Comparison of ENCODE assay signal across 19 cellular contexts in the genomic region with DNA sequence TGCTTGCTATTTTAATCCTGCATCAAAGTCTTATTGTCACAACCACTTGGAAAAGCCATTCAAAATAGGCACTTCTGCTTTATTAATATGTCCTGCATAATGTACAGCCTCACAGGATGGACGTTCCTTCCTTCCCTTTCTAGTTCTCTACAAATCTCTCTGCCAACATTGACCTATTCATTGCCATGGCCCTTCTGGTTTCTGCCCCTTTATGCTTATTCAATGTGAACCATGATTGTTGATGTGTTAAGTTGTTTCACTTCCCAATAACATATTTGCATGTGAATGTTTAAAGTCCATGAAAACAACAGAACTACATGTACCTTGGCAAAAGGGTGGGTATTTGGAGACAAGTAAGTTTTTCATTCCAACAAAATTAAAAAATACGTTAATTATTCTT. TPM values are rescaled to one million over a fixed set of nuclear protein-coding genes. Genes with fewer than 3 reads are reported as not detected.
DNase-seq lines count a peak whose midpoint lies in the region; ATAC-seq, FAIRE-seq and TF ChIP-seq lines count a peak whose summit lies in the region.
"Had no signal": no experiment of that assay in that cellular context is flagged by ENCODE, and none has a peak within 500 bp of the region (broad histone marks: within the 10 kb centered on the region; RNA-seq: fewer than 3 reads in every experiment).

No MANE protein-coding gene starts in this region.

- H2AFZ ChIP-seq in GM23248: 0 out of 2 replicates have a peak overlapping the region, but pooled peaks have one; percentile 6
- peak overlapping the region; percentile 46 for H2AFZ ChIP-seq in mammary epithelial cell (ENCODE audit: low read depth, low read length)
- H2AFZ ChIP-seq in H9 (ENCODE audit: low read length): no peak overlapping the region

- H3K27ac Mint-ChIP-seq in H9: no peak overlapping the region

- no TSS peak for BruUV-seq in mammary epithelial cell (replicated peaks; lab: Mats Ljungman, UMichigan)

- no peak overlapping the region for H4K8ac ChIP-seq in H9 (replicated peaks; ENCODE audit: insufficient read length, low read depth, low read length)

- no peak overlapping the region for H3T11ph ChIP-seq in H9 (ENCODE audit: low read length)

- POLR2A ChIA-PET in A549 (lab: Yijun Ruan, JAX): no interaction called here

- no peak overlapping the region for H3K18ac ChIP-seq in H9 (ENCODE audit: insufficient read length, low read depth, low read length)

- no peak overlapping the region for H2BK20ac ChIP-seq in H9 (ENCODE audit: low read depth, low read length, poor library complexity, severe bottlenecking)

- CTCF ChIA-PET in A549 (lab: Yijun Ruan, JAX): interaction anchor here (0.9 to 1.5 kb wide), 2 partner anchors 9 to 65 kb away, joined by 3 to 4 read pairs; no protein-coding TSS in a partner anchor
- CTCF ChIA-PET in mammary epithelial cell (lab: Charles Lee; ENCODE audit: low non-redundant PET): no interaction called here

- no peaks in the 10 kb centered on the region for H3K27me3 Mint-ChIP-seq in H9 (ENCODE audit: low read depth)

- no peak overlapping the region for H3K14ac ChIP-seq in H9 (ENCODE audit: insufficient read depth, low read length)

- peaks cover 0 to 8% (median 4%) of the 10 kb centered on the region in 3 experiments; a peak in 4 of 7 replicates for H3K36me3 Mint-ChIP-seq in H9 (ENCODE audit: insufficient read depth in 1 of 3, low read depth in 3 of 3)

- no peak overlapping the region for H3K4me3 ChIP-seq in A549
- no peak overlapping the region for H3K4me3 ChIP-seq in GM23248
- no peak overlapping the region for H3K4me3 ChIP-seq in mammary epithelial cell (replicated peaks in 1 of 3; ENCODE audit: insufficient read depth in 1 of 3, low read depth in 2 of 3, low read length in 3 of 3)
- H3K4me3 ChIP-seq in skeletal muscle satellite cell (ENCODE audit: low read length): no peak overlapping the region

- H2BK15ac ChIP-seq in H9 (ENCODE audit: low read depth, low read length): no peak overlapping the region

- TF ChIP-seq CTCF in A549 (IDR thresholded peaks at IDR 0.05) (no peak), mammary epithelial cell (conservative IDR thresholded peaks at IDR 0.05 in 1 of 2, IDR thresholded peaks at IDR 0.05 in 1 of 2; ENCODE audit: extremely low read depth in 1 of 2, insufficient read depth in 1 of 2, low read depth in 1 of 2, low read length in 2 of 2) (no peak), H9 (conservative IDR thresholded peaks at IDR 0.05) (no peak)

- H3K4ac ChIP-seq in H9 (ENCODE audit: low read depth, low read length): no peak overlapping the region

- no peak overlapping the region for H4K5ac ChIP-seq in H9 (ENCODE audit: insufficient read length, low read depth, low read length)

- no peak overlapping the region for H3K23ac ChIP-seq in H9 (ENCODE audit: insufficient read length, low read depth, low read length)

- no peak overlapping the region for H2BK12ac ChIP-seq in H9 (ENCODE audit: insufficient read length, low read depth, low read length)

- no peak for TF ChIP-seq EP300 in A549 (IDR thresholded peaks at IDR 0.05)

- in situ Hi-C loops in GM23248 (cut with MboI) (no loop called here), mammary epithelial cell (cut with MboI; ENCODE audit: low sequenced_read_pairs in 2 of 2) (no loop called here)

- ATAC-seq in A549: no peak

- no peaks in the 10 kb centered on the region for H4K20me1 ChIP-seq in GM23248 (ENCODE audit: insufficient read depth)
- H4K20me1 ChIP-seq in mammary epithelial cell (ENCODE audit: insufficient read depth, low read length): no peaks in the 10 kb centered on the region
- no peaks in the 10 kb centered on the region for H4K20me1 ChIP-seq in H9 (ENCODE audit: control insufficient read depth, insufficient read depth, insufficient read length)

- no peak overlapping the region for H2BK120ac ChIP-seq in H9 (ENCODE audit: low read depth, low read length, poor library complexity, severe bottlenecking)

- H3F3A ChIP-seq in GM23248 (ENCODE audit: insufficient read depth): peaks cover 19% of the 10 kb centered on the region

- intact Hi-C loops in mammary epithelial cell (cut with micrococcal nuclease): loop anchor here (10.0 kb wide), 1 partner anchor 55 kb away; no protein-coding TSS in a partner anchor

- H3K56ac ChIP-seq in H9 (ENCODE audit: insufficient read length, low read depth, low read length): no peak overlapping the region

- peaks cover 14% of the 10 kb centered on the region; the same call in 2 of the 3 replicates for H3K9me3 ChIP-seq in A549
- H3K9me3 ChIP-seq in GM23248 (ENCODE audit: low read depth): no peaks in the 10 kb centered on the region
- H3K9me3 ChIP-seq in mammary epithelial cell (replicated peaks; ENCODE audit: insufficient read depth, low read length): peaks cover 4% of the 10 kb centered on the region
- H3K9me3 ChIP-seq in skeletal muscle satellite cell (replicated peaks; ENCODE audit: low read length): peaks cover 4% of the 10 kb centered on the region
- H3K9me3 ChIP-seq in H9 (ENCODE audit: control insufficient read depth, low read depth, low read length): no peaks in the 10 kb centered on the region
- H3K9me3 ChIP-seq: Caco-2 had no signal

- no peak for TF ChIP-seq POLR2A in A549 (IDR thresholded peaks at IDR 0.05; ENCODE audit: low read length)

- no peaks in the 10 kb centered on the region for H3K23me2 ChIP-seq in H9 (ENCODE audit: insufficient read length, low read depth, low read length, poor library complexity, severe bottlenecking)

- TF ChIP-seq RAD21 in A549 (conservative IDR thresholded peaks at IDR 0.05 in 1 of 2, IDR thresholded peaks at IDR 0.05 in 1 of 2): no peak

- no peak overlapping the region for H2BK5ac ChIP-seq in H9 (ENCODE audit: insufficient read length, low read length)

- H3K79me2 ChIP-seq in GM23248 (ENCODE audit: insufficient read depth) (no peaks in the 10 kb centered on the region), mammary epithelial cell (ENCODE audit: insufficient read depth, low read length) (no peaks in the 10 kb centered on the region), H9 (ENCODE audit: insufficient read depth, low read length) (no peaks in the 10 kb centered on the region)

- peaks cover 6 to 7% of the 10 kb centered on the region in 2 experiments; a peak in 3 of 4 replicates for H3K4me1 Mint-ChIP-seq in H9

- H3K27me3 ChIP-seq in GM23248 (replicated peaks; ENCODE audit: insufficient read depth) (no peaks in the 10 kb centered on the region), mammary epithelial cell (ENCODE audit: insufficient read depth, low read length) (no peaks in the 10 kb centered on the region), skeletal muscle satellite cell (ENCODE audit: control insufficient read depth, insufficient read depth, low read length) (no peaks in the 10 kb centered on the region), H9 (ENCODE audit: insufficient read depth, low read length) (no peaks in the 10 kb centered on the region)

- H4K91ac ChIP-seq in H9 (ENCODE audit: insufficient read length, low read depth, low read length): no peak overlapping the region

- dilution Hi-C loops in mammary epithelial cell (cut with HindIII; ENCODE audit: low sequenced_read_pairs): no loop called here

- peaks cover 15 to 17% of the 10 kb centered on the region in 2 experiments; a peak in 4 of 5 replicates for H3K9me3 Mint-ChIP-seq in H9

- peak overlapping the region; percentile 45 to 84; a peak in 4 of 6 replicates for H3K27ac ChIP-seq in A549
- no peak overlapping the region for H3K27ac ChIP-seq in GM23248
- H3K27ac ChIP-seq in mammary epithelial cell (ENCODE audit: insufficient read depth, low read depth, low read length): no peak overlapping the region
- H3K27ac ChIP-seq in H9 (ENCODE audit: insufficient read length, low read depth, low read length): no peak overlapping the region

- WGBS in A549 (ENCODE audit: missing lambda C conversion rate): 70% methylated on average over 2 of the region's 2 CpGs
- 46 to 57% methylated on average over 2 of the region's 2 CpGs for WGBS in GM23248 (ENCODE audit: low coverage in 1 of 2, low lambda C conversion rate in 2 of 2, missing lambda C conversion rate in 2 of 2), 2 experiments
- WGBS in mammary epithelial cell (ENCODE audit: low coverage, missing lambda C conversion rate): 34% methylated on average over 2 of the region's 2 CpGs
- no CpG with 5 or more reads among the region's 2 CpGs for WGBS in H9 (ENCODE audit: extremely low coverage, insufficient read length, low lambda C conversion rate)

- no peak overlapping the region for H2AK5ac ChIP-seq in H9 (ENCODE audit: insufficient read length, low read length)

- no peak for FAIRE-seq in A549 (lab: Jason Lieb, UNC)

- H3K4me3 Mint-ChIP-seq in H9: no peak overlapping the region

- 0 out of 3 replicates have a peak overlapping the region, but pooled peaks have one; percentile 11 for H3K4me2 ChIP-seq in A549
- no peak overlapping the region for H3K4me2 ChIP-seq in GM23248 (ENCODE audit: unreplicated experiment)
- no peak overlapping the region for H3K4me2 ChIP-seq in mammary epithelial cell (ENCODE audit: insufficient read depth, low read depth, low read length)
- peak overlapping the region; percentile 26 for H3K4me2 ChIP-seq in skeletal muscle satellite cell (ENCODE audit: low read length)
- no peak overlapping the region for H3K4me2 ChIP-seq in H9 (ENCODE audit: insufficient read depth, insufficient read length, low read length)

- no peaks in the 10 kb centered on the region for H3K36me3 ChIP-seq in GM23248 (ENCODE audit: low read depth)
- H3K36me3 ChIP-seq in mammary epithelial cell (ENCODE audit: insufficient read depth, low read length): no peaks in the 10 kb centered on the region
- no peaks in the 10 kb centered on the region for H3K36me3 ChIP-seq in skeletal muscle satellite cell (ENCODE audit: insufficient read depth, low read length)

- H3K9ac ChIP-seq in GM23248: no peak overlapping the region
- H3K9ac ChIP-seq in mammary epithelial cell (ENCODE audit: insufficient read depth, low read length): no peak overlapping the region
- no peak overlapping the region for H3K9ac ChIP-seq in skeletal muscle satellite cell (ENCODE audit: low read depth, low read length)
- no peak overlapping the region for H3K9ac ChIP-seq in H9 (ENCODE audit: extremely low read depth, insufficient read length, low read length)

- no peaks in the 10 kb centered on the region for H3K79me1 ChIP-seq in H9 (ENCODE audit: insufficient read depth, low read depth, low read length, poor library complexity, severe bottlenecking)

- no peaks in the 10 kb centered on the region for H3K9me2 ChIP-seq in GM23248 (ENCODE audit: insufficient read depth)

- DNase-seq in A549 (ENCODE audit: low read depth in 1 of 2, low spot score in 1 of 2): no peak
- no peak for DNase-seq in GM23248
- DNase-seq in mammary epithelial cell: no peak
- no peak for DNase-seq in H9
- DNase-seq in NCI-H2107 (lab: John Stamatoyannopoulos, UW): no peak
- no peak for DNase-seq in mucosa of gallbladder (ENCODE audit: low spot score)
- DNase-seq: ACHN; AML-193; Caco-2; DMS53; HCEC 1CT; NCI-H1048; NCI-H1694; NCI-H69; NK-92 treated with Interleukin-12 subunit alpha and Interleukin-12 subunit beta, amount 100 ng/mL, for 24 hours; SHP77 treated with DMSO at 0.1 percent for 48 hours had no signal

- H3K4me1 ChIP-seq in A549 (peaks cover 41% of the 10 kb centered on the region), GM23248 (ENCODE audit: insufficient read depth) (peaks cover 45% of the 10 kb centered on the region), mammary epithelial cell (ENCODE audit: insufficient read depth, low read length) (peaks cover 22% of the 10 kb centered on the region), skeletal muscle satellite cell (ENCODE audit: control insufficient read depth, insufficient read depth, low read length) (peaks cover 45% of the 10 kb centered on the region), H9 (ENCODE audit: insufficient read depth, low read length) (no peaks in the 10 kb centered on the region)

RNA-seq across cellular contexts. Expression of a gene that starts 45.7 kb away (rescaled TPM):
- polyA plus RNA-seq in A549 (2011; rRNA removed) (0.08 and 0.13 TPM in 2 replicates), A549 (2017; fragmentation: RNase III; extraction: RNeasy Plus Mini Kit Qiagen cat#74134 plus additional on column Dnase treatment) (0.14 to 0.22 TPM (median 0.17 TPM) in 3 replicates), GM23248 (2016; fragmentation: Nextera tagmentation; extraction: Ambion mirVana) (not detected in 2 replicates), mammary epithelial cell (not detected)
- polyA plus RNA-seq in A549 (2012; cell fraction: cytosol; rRNA removed): 0.04 and 0.11 TPM in 2 replicates
- 0.09 and 0.12 TPM in 2 replicates for polyA plus RNA-seq in A549 (2012; cell fraction: nucleus; rRNA removed)
- polyA minus RNA-seq in A549 (2011; rRNA and poly(A)+ RNA removed): 0.17 TPM in 1 of 2 replicates, not detected in the other
- not detected in 2 replicates for total RNA-seq in GM23248 (2014; rRNA removed; shearing (Covaris generic))
- total RNA-seq in mammary epithelial cell (under 1 TPM; 0.16 to 0.17 TPM), H9 (2021) (0.66 and 0.92 TPM in 2 replicates), mucosa of gallbladder (5.1 TPM)
- polyA minus RNA-seq in mammary epithelial cell: not detected
- total RNA-seq in skeletal muscle satellite cell (2012; rRNA removed): 0.51 and 0.87 TPM in 2 replicates
- total RNA-seq: HT1080, OCI-LY7 had no signal

Comparison
In these comparisons a context has a peak if more than half of its experiments do, and no peak if none do; other contexts are left out.
1. H3K27ac ChIP-seq: peak in A549 (2 of 2); none in GM23248 (single experiment), mammary epithelial cell (single experiment) and H9 (single experiment).
2. H3K4me2 ChIP-seq: peak in A549 (single experiment) and skeletal muscle satellite cell (single experiment); none in GM23248 (single experiment), mammary epithelial cell (single experiment) and H9 (single experiment).